Comparison of ENCODE assay signal across 1 cellular context in the genomic region with DNA sequence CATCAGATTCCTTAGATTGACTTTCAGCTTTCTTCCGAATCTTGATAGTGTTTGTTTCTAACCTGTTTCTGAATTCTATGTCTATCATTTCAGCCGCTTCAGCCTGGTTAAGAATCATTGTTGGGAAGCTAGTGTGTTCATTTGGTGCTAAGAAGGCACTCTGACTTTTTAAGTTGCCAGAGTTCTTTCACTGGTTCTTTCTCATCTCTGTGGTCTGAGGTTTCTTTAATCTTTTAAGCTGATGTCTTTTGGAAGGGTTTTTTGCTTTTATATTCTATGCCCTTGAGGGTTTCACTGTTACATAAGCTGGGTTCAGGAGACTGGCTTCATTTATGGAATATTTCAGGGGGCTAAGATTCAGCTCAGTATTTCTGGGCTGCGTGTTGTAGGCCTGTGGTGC.
TF ChIP-seq lines count a peak whose summit lies in the region.

No MANE protein-coding gene starts in this region.

TF ChIP-seq in SK-N-SH, 30 proteins besides CTCF, POLR2A, EP300 and RAD21 (continued from another document):
- TF ChIP-seq, protein P1, sequence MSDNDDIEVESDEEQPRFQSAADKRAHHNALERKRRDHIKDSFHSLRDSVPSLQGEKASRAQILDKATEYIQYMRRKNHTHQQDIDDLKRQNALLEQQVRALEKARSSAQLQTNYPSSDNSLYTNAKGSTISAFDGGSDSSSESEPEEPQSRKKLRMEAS (IDR thresholded peaks at IDR 0.05; ENCODE audit: low read depth), result no peak
- no peak for TF ChIP-seq NFIC (IDR thresholded peaks at IDR 0.05; ENCODE audit: borderline replicate concordance)
- no peak for TF ChIP-seq ELF1 (IDR thresholded peaks at IDR 0.05)
